Comparison of ENCODE assay signal across 1 cellular context in genomic region chr7:16645593-16646426, GRCh38.
TF ChIP-seq lines count a peak whose summit lies in the region.

TSS of gene ANKMY2 (minus strand) at chr7:16645754. CDS start at chr7:16645573, 181 bp downstream.
TSS of gene BZW2 (plus strand) at chr7:16646181. CDS start at chr7:16665444, 19,263 bp downstream.

TF ChIP-seq in HEK293, 187 proteins besides CTCF, POLR2A, EP300 and RAD21 (continued from another document and continues in another):
- TF ChIP-seq ZNF184 (tag by site-specific recombination; IDR thresholded peaks at IDR 0.05): no peak
- TF ChIP-seq ZNF670 (tag by site-specific recombination; IDR thresholded peaks at IDR 0.05; ENCODE audit: low read depth): no peak
- TF ChIP-seq ZNF580 (tag by site-specific recombination; IDR thresholded peaks at IDR 0.05): peak; percentile 33; the same call in 1 of the 2 replicates
- TF ChIP-seq ZNF175 (tag by site-specific recombination; IDR thresholded peaks at IDR 0.05): no peak
- peak; percentile 38; the same call in 1 of the 2 replicates for TF ChIP-seq ZXDB (tag by site-specific recombination; IDR thresholded peaks at IDR 0.05)
- TF ChIP-seq ZNF174 (tag by site-specific recombination; IDR thresholded peaks at IDR 0.05): no peak
- peak; percentile 87 for TF ChIP-seq KLF16 (tag by site-specific recombination; IDR thresholded peaks at IDR 0.05)
- TF ChIP-seq ZNF514 (tag by site-specific recombination; IDR thresholded peaks at IDR 0.05): no peak
- no peak for TF ChIP-seq ZNF624 (tag by site-specific recombination; IDR thresholded peaks at IDR 0.05)
- TF ChIP-seq ZNF138 (tag by site-specific recombination; IDR thresholded peaks at IDR 0.05; ENCODE audit: borderline replicate concordance): no peak
- no peak for TF ChIP-seq ZNF426 (tag by site-specific recombination; IDR thresholded peaks at IDR 0.05)
- no peak for TF ChIP-seq INSM2 (tag by site-specific recombination; IDR thresholded peaks at IDR 0.05)
- TF ChIP-seq ZNF707 (tag by site-specific recombination; IDR thresholded peaks at IDR 0.05): no peak
- TF ChIP-seq ZNF791 (tag by site-specific recombination; IDR thresholded peaks at IDR 0.05): no peak
- TF ChIP-seq ZNF292 (tag by site-specific recombination; IDR thresholded peaks at IDR 0.05; ENCODE audit: borderline replicate concordance, low read depth): no peak
- TF ChIP-seq KLF10 (tag by site-specific recombination; IDR thresholded peaks at IDR 0.05): peak; percentile 79
- TF ChIP-seq ZNF501 (tag by site-specific recombination; IDR thresholded peaks at IDR 0.05): peak; percentile 27
- TF ChIP-seq ZNF843 (tag by site-specific recombination; IDR thresholded peaks at IDR 0.05): 0 out of 2 replicates have a peak, but pooled peaks have one; percentile 30
- no peak for TF ChIP-seq IKZF3 (tag by site-specific recombination; IDR thresholded peaks at IDR 0.05)
- TF ChIP-seq REPIN1 (tag by site-specific recombination; IDR thresholded peaks at IDR 0.05; ENCODE audit: low read depth): no peak
- TF ChIP-seq ZFHX2 (tag by site-specific recombination; conservative IDR thresholded peaks at IDR 0.05): peak; percentile 95
- no peak for TF ChIP-seq ZNF664 (tag by site-specific recombination; IDR thresholded peaks at IDR 0.05)
- no peak for TF ChIP-seq ZNF423 (tag by site-specific recombination; IDR thresholded peaks at IDR 0.05)
- no peak for TF ChIP-seq ZBTB10 (tag by site-specific recombination; IDR thresholded peaks at IDR 0.05)
- TF ChIP-seq ZBTB7A (tag by site-specific recombination; IDR thresholded peaks at IDR 0.05; ENCODE audit: low read depth): peak; percentile 83; the same call in 1 of the 2 replicates
- TF ChIP-seq ZNF837 (tag by site-specific recombination; IDR thresholded peaks at IDR 0.05): no peak
- no peak for TF ChIP-seq MZF1 (tag by site-specific recombination; IDR thresholded peaks at IDR 0.05; ENCODE audit: borderline replicate concordance)
- no peak for TF ChIP-seq ZNF629 (tag by site-specific recombination; IDR thresholded peaks at IDR 0.05)
- peak; percentile 70 for TF ChIP-seq KLF9 (tag by site-specific recombination; IDR thresholded peaks at IDR 0.05; ENCODE audit: low read depth)
- no peak; the same call in 1 of the 2 replicates for TF ChIP-seq ZNF76 (tag by site-specific recombination; IDR thresholded peaks at IDR 0.05; ENCODE audit: borderline replicate concordance, low read depth)
- TF ChIP-seq TCF7L2 (IDR thresholded peaks at IDR 0.05; ENCODE audit: borderline replicate concordance, low read depth, low read length): no peak
- TF ChIP-seq ZNF473 (tag by site-specific recombination; IDR thresholded peaks at IDR 0.05): no peak
- TF ChIP-seq ZBTB26 (tag by site-specific recombination; optimal IDR thresholded peaks at IDR 0.05): peak; percentile 50
- no peak for TF ChIP-seq ZNF19 (tag by site-specific recombination; IDR thresholded peaks at IDR 0.05; ENCODE audit: low read depth)
- peak; percentile 36; the same call in 1 of the 2 replicates for TF ChIP-seq ZEB2 (tag by site-specific recombination; IDR thresholded peaks at IDR 0.05)
- peak; percentile 70 for TF ChIP-seq PATZ1 (tag by site-specific recombination; IDR thresholded peaks at IDR 0.05)
- no peak for TF ChIP-seq ZNF202 (tag by site-specific recombination; IDR thresholded peaks at IDR 0.05; ENCODE audit: borderline replicate concordance)
- peak; percentile 25; the same call in 1 of the 2 replicates for TF ChIP-seq ZNF394 (tag by site-specific recombination; IDR thresholded peaks at IDR 0.05; ENCODE audit: borderline replicate concordance)
- no peak for TF ChIP-seq PRDM6 (tag by site-specific recombination; IDR thresholded peaks at IDR 0.05)
- TF ChIP-seq YY1 (tag by site-specific recombination; IDR thresholded peaks at IDR 0.05): no peak
- peak; percentile 82 for TF ChIP-seq SP2 (tag by site-specific recombination; IDR thresholded peaks at IDR 0.05)
- TF ChIP-seq BCL6B (tag by site-specific recombination; IDR thresholded peaks at IDR 0.05): no peak
- no peak for TF ChIP-seq ZNF585B (tag by site-specific recombination; IDR thresholded peaks at IDR 0.05)
- TF ChIP-seq ZNF785 (tag by site-specific recombination; IDR thresholded peaks at IDR 0.05): no peak
- TF ChIP-seq ZNF600 (tag by site-specific recombination; IDR thresholded peaks at IDR 0.05): 0 out of 2 replicates have a peak, but pooled peaks have one; percentile 26
- TF ChIP-seq ZNF549 (tag by site-specific recombination; IDR thresholded peaks at IDR 0.05): no peak
- no peak for TF ChIP-seq ZNF449 (tag by site-specific recombination; IDR thresholded peaks at IDR 0.05)
- TF ChIP-seq WT1 (tag by site-specific recombination; IDR thresholded peaks at IDR 0.05): no peak
- no peak for TF ChIP-seq ZNF571 (tag by site-specific recombination; IDR thresholded peaks at IDR 0.05)
- TF ChIP-seq ZNF658 (tag by site-specific recombination; IDR thresholded peaks at IDR 0.05): no peak
- no peak for TF ChIP-seq SALL2 (tag by site-specific recombination; IDR thresholded peaks at IDR 0.05; ENCODE audit: borderline replicate concordance)
- TF ChIP-seq HOXA7 (CRISPR knock-in tag; IDR thresholded peaks at IDR 0.05; ENCODE audit: borderline replicate concordance): no peak
- TF ChIP-seq ZNF341 (tag by site-specific recombination; IDR thresholded peaks at IDR 0.05; ENCODE audit: low read depth): no peak
- no peak for TF ChIP-seq ZNF248 (tag by site-specific recombination; IDR thresholded peaks at IDR 0.05)
- TF ChIP-seq ZNF530 (tag by site-specific recombination; IDR thresholded peaks at IDR 0.05; ENCODE audit: low read depth): no peak
- TF ChIP-seq PRDM1 (tag by site-specific recombination; IDR thresholded peaks at IDR 0.05): no peak
- no peak for TF ChIP-seq ZNF596 (tag by site-specific recombination; IDR thresholded peaks at IDR 0.05)
- TF ChIP-seq SCRT2 (tag by site-specific recombination; IDR thresholded peaks at IDR 0.05): no peak
- no peak for TF ChIP-seq ATF2 (tag by site-specific recombination; IDR thresholded peaks at IDR 0.05; ENCODE audit: low read depth)
- TF ChIP-seq SP3 (tag by site-specific recombination; IDR thresholded peaks at IDR 0.05): peak; percentile 98
- peak; percentile 84 for TF ChIP-seq KLF8 (tag by site-specific recombination; IDR thresholded peaks at IDR 0.05)
- TF ChIP-seq ZNF555 (tag by site-specific recombination; conservative IDR thresholded peaks at IDR 0.05): no peak
- TF ChIP-seq HOXD13 (CRISPR knock-in tag; IDR thresholded peaks at IDR 0.05; ENCODE audit: borderline replicate concordance): no peak
